8 cellular contexts compared by ENCODE assay signal in genomic region chr9:33623658-33624586, GRCh38.
DNase-seq lines count a peak whose midpoint lies in the region; ATAC-seq and TF ChIP-seq lines count a peak whose summit lies in the region.

No MANE protein-coding gene starts in this region.

- in situ Hi-C loops in SK-MEL-5 (cut with HindIII; ENCODE audit: low pct_unique_long_range_greater_than_20kb, low sequenced_read_pairs) = no loop called here

- no peaks in the 10 kb centered on the region for H3K27me3 ChIP-seq in CD8-positive, alpha-beta T cell (ENCODE audit: insufficient read depth, low read length)
- H3K27me3 ChIP-seq in parathyroid adenoma (ENCODE audit: control insufficient read depth, insufficient read depth, low read length) = no peaks in the 10 kb centered on the region
- H3K27me3 ChIP-seq in upper lobe of right lung = peaks cover 26% of the 10 kb centered on the region

- H3K36me3 ChIP-seq in CD8-positive, alpha-beta T cell (ENCODE audit: insufficient read depth, low read length) = no peaks in the 10 kb centered on the region
- H3K36me3 ChIP-seq in parathyroid adenoma (ENCODE audit: control insufficient read depth, insufficient read depth, low read length) (no peaks in the 10 kb centered on the region), upper lobe of right lung (no peaks in the 10 kb centered on the region)

- CTCF ChIA-PET in CD8-positive, alpha-beta T cell (lab: Charles Lee) = interaction anchor here (0.7 to 12.2 kb wide), 29 partner anchors 8 to 628 kb away, joined by 3 to 209 read pairs (median 4); no protein-coding TSS in a partner anchor

- peak; percentile 99 for ATAC-seq in CD8-positive, alpha-beta T cell
- ATAC-seq in GM19452 (IDR thresholded peaks at IDR 0.05; ENCODE audit: unreplicated experiment) (peak; percentile 75), upper lobe of right lung (peak; percentile 98)

- no peak overlapping the region for H3K9ac ChIP-seq in parathyroid adenoma

- H3K9me3 ChIP-seq in CD8-positive, alpha-beta T cell (ENCODE audit: low read length) = no peaks in the 10 kb centered on the region
- H3K9me3 ChIP-seq in parathyroid adenoma (ENCODE audit: control insufficient read depth, low read length) (no peaks in the 10 kb centered on the region), upper lobe of right lung (no peaks in the 10 kb centered on the region)

- DNase-seq in CD8-positive, alpha-beta T cell = peak; percentile 44 to 80 (median 62)
- DNase-seq in LoVo (ENCODE audit: low spot score) = peak; percentile 77
- peak; percentile 79 for DNase-seq in SK-MEL-5 (ENCODE audit: low read depth, low spot score)
- DNase-seq in activated gamma-delta T cell treated with anti-CD3 and anti-CD28 coated beads, Interleukin-2, amount 50 U/mL, for 16 hours (ENCODE audit: low read depth) = peak; percentile 51
- DNase-seq in globus pallidus (ENCODE audit: low spot score) = peak; percentile 67
- DNase-seq in upper lobe of right lung = peak; percentile 73

- peak; percentile 81 for TF ChIP-seq CTCF in CD8-positive, alpha-beta T cell (IDR thresholded peaks at IDR 0.05)
- TF ChIP-seq CTCF in parathyroid adenoma (IDR thresholded peaks at IDR 0.05) (peak; percentile 70), upper lobe of right lung (IDR thresholded peaks at IDR 0.05) (peak; percentile 89)

- no peak overlapping the region for H3K27ac Mint-ChIP-seq in CD8-positive, alpha-beta T cell

- no peaks in the 10 kb centered on the region for H3K9me3 Mint-ChIP-seq in CD8-positive, alpha-beta T cell

- H2AFZ ChIP-seq in parathyroid adenoma = no peak overlapping the region

- H3K4me3 ChIP-seq in CD8-positive, alpha-beta T cell (ENCODE audit: low read depth, low read length) = no peak overlapping the region
- H3K4me3 ChIP-seq in parathyroid adenoma (ENCODE audit: low read depth, low read length) = no peak overlapping the region
- no peak overlapping the region for H3K4me3 ChIP-seq in upper lobe of right lung

- no peak overlapping the region for H3K4me2 ChIP-seq in parathyroid adenoma (ENCODE audit: low read length)

- no peak overlapping the region for H3K27ac ChIP-seq in CD8-positive, alpha-beta T cell (ENCODE audit: low read depth, low read length)
- H3K27ac ChIP-seq in parathyroid adenoma (no peak overlapping the region), upper lobe of right lung (no peak overlapping the region)

- H3K27me3 Mint-ChIP-seq in CD8-positive, alpha-beta T cell (ENCODE audit: low read depth) = peaks cover 23% of the 10 kb centered on the region

- peaks cover 7% of the 10 kb centered on the region for H3K4me1 Mint-ChIP-seq in CD8-positive, alpha-beta T cell (ENCODE audit: low read depth)

- H3K36me3 Mint-ChIP-seq in CD8-positive, alpha-beta T cell = no peaks in the 10 kb centered on the region

- POLR2A ChIA-PET in CD8-positive, alpha-beta T cell (lab: Charles Lee) = interaction anchor here (1.1 kb wide), 1 partner anchor 98 kb away, joined by 5 read pairs; no protein-coding TSS in a partner anchor

- H3K4me1 ChIP-seq in CD8-positive, alpha-beta T cell (ENCODE audit: insufficient read depth, low read length) = no peaks in the 10 kb centered on the region
- no peaks in the 10 kb centered on the region for H3K4me1 ChIP-seq in parathyroid adenoma
- no peaks in the 10 kb centered on the region for H3K4me1 ChIP-seq in upper lobe of right lung

- no peaks in the 10 kb centered on the region for H3K79me2 ChIP-seq in parathyroid adenoma

- H3K4me3 Mint-ChIP-seq in CD8-positive, alpha-beta T cell = no peak overlapping the region

- intact Hi-C loops in CD8-positive, alpha-beta T cell (cut with DNase I, micrococcal nuclease) = loop anchor here (1.0 to 5.0 kb wide), 5 partner anchors 53 to 228 kb away; no protein-coding TSS in a partner anchor
- intact Hi-C loops in upper lobe of right lung (cut with DNase I) = loop anchor here (5.0 kb wide), 1 partner anchor 98 kb away; no protein-coding TSS in a partner anchor
